Comparison of ENCODE assay signal across 8 cellular contexts in the genomic region with DNA sequence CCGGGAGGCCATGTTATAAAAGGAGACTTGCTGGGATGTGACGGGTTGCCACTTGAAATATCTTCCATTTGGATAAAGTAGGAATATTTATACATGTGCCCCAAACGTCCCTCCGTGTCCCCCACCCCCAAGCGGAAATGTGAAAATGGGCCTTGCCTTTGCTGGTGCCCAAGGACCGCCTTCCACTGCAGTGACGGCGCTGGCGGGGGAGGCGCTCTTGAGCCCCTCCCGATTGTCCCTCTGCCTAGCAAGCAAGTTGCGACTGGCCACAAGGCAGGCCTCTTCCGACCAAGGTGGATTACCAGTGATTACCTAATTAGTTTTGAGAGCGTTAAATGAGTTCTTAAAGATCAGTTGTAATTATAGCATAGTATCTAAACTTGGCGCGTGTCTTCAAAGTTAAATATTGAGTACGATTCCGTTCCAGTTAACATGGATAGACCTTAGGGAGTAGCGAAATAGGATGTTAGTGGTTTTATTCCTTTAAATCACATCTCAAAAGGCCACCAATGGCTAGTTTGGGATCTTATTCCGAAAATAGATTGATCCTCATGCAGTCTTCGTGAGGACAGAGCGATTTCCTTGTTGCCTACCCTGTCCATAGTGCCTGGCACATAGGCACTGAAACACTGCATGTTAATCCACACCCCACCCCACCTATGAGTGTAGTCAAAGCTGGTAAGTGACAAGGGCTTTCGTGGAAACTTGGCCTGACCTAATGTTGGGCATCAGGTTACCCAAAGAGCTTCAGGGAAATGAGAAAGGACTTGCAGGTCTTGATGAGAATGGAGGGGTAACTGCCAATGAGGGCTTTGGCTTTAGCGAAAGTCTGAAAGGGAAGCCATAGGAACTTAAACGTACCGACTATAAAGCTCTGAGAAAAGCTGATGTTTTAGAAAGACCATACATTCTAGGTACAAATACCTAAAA. TPM values are rescaled to one million over a fixed set of nuclear protein-coding genes. Genes with fewer than 3 reads are reported as not detected.
A peak's percentile ranks its signal among the peaks of the same experiment; 100 is the strongest.
DNase-seq lines count a peak whose midpoint lies in the region; ATAC-seq, FAIRE-seq and TF ChIP-seq lines count a peak whose summit lies in the region.

No MANE protein-coding gene starts in this region.

- H3K4me1 Mint-ChIP-seq in activated CD4-positive, alpha-beta T cell treated with anti-CD3 and anti-CD28 coated beads for 36 hours = peaks cover 41% of the 10 kb centered on the region

- DNase-seq in AG08396 (ENCODE audit: low spot score) = peak; percentile 86
- peak; percentile 84 for DNase-seq in NCI-H460 (ENCODE audit: extremely low read depth, low read depth)
- peak; percentile 91 for DNase-seq in activated CD4-positive, alpha-beta T cell treated with anti-CD3 and anti-CD28 coated beads for 36 hours
- peak; percentile 91 for DNase-seq in cerebellum (ENCODE audit: low spot score)
- DNase-seq in kidney = peak; percentile 97
- peak; percentile 71 to 78 (median 77) for DNase-seq in stimulated activated CD4-positive, alpha-beta T cell treated with anti-CD3 and anti-CD28 coated beads, Interleukin-12 subunit alpha, Interleukin-12 subunit beta, amount 100 ng/mL, for 48 hours (ENCODE audit: low read depth in 2 of 3, low spot score in 1 of 3)

- no peak for FAIRE-seq in kidney (lab: Jason Lieb, UNC)

- CTCF ChIA-PET in activated CD4-positive, alpha-beta T cell treated with anti-CD3 and anti-CD28 coated beads for 36 hours (lab: Charles Lee) = interaction anchor here (0.7 to 2.0 kb wide), 10 partner anchors 47 to 236 kb away, joined by 3 to 11 read pairs (median 5); partner anchors contain the start of genes DDX56 and H2AZ2

- H3K9me3 Mint-ChIP-seq in activated CD4-positive, alpha-beta T cell treated with anti-CD3 and anti-CD28 coated beads for 36 hours (ENCODE audit: low read depth) = no peaks in the 10 kb centered on the region

- peak overlapping the region; percentile 100 for H3K4me3 Mint-ChIP-seq in activated CD4-positive, alpha-beta T cell treated with anti-CD3 and anti-CD28 coated beads for 36 hours

- peak; percentile 53 for TF ChIP-seq CTCF in kidney (IDR thresholded peaks at IDR 0.05; ENCODE audit: borderline replicate concordance, extremely low read depth, insufficient read depth)

- H3K36me3 ChIP-seq in kidney (ENCODE audit: control insufficient read depth in 1 of 2, insufficient read depth in 2 of 2, low read length in 2 of 2) = peaks cover 12 to 29% of the 10 kb centered on the region in 2 donors

- intact Hi-C loops in activated CD4-positive, alpha-beta T cell treated with anti-CD3 and anti-CD28 coated beads for 36 hours (cut with DNase I, micrococcal nuclease) = loop anchor here (1.0 to 5.0 kb wide), 10 partner anchors 117 to 715 kb away; partner anchors contain the start of genes POLM (in 2 of the 2), DDX56 (in 1 of the 2) and TMED4 (in 1 of the 2)
- intact Hi-C loops in kidney (cut with DNase I) = no loop called here

- POLR2A ChIA-PET in activated CD4-positive, alpha-beta T cell treated with anti-CD3 and anti-CD28 coated beads for 36 hours (lab: Charles Lee) = interaction anchor here (0.6 to 3.1 kb wide), 17 partner anchors 48 to 224 kb away, joined by 3 to 19 read pairs (median 5); partner anchors contain the start of genes DDX56, H2AZ2, OGDH and PURB

- H3K4me1 ChIP-seq in kidney (ENCODE audit: control insufficient read depth in 1 of 2, insufficient read depth in 1 of 2, low read depth in 1 of 2, low read length in 2 of 2) = peaks cover 6 to 11% of the 10 kb centered on the region in 2 donors

- no peaks in the 10 kb centered on the region for H3K9me3 ChIP-seq in kidney (ENCODE audit: control insufficient read depth in 1 of 2, low read length in 2 of 2)

- H3K4me3 ChIP-seq in kidney (ENCODE audit: low read length in 2 of 2) = peak overlapping the region; percentile 71 to 88

- peaks cover 54% of the 10 kb centered on the region for H3K36me3 Mint-ChIP-seq in activated CD4-positive, alpha-beta T cell treated with anti-CD3 and anti-CD28 coated beads for 36 hours (ENCODE audit: low read depth)

- peak overlapping the region; percentile 82 to 88 for H3K9ac ChIP-seq in kidney (ENCODE audit: low read length in 2 of 2)

- peak overlapping the region; percentile 97 to 100 for H3K27ac ChIP-seq in kidney (ENCODE audit: low read depth in 2 of 2, low read length in 2 of 2)

- H3K27ac Mint-ChIP-seq in activated CD4-positive, alpha-beta T cell treated with anti-CD3 and anti-CD28 coated beads for 36 hours = peak overlapping the region; percentile 99

- ATAC-seq in GM18909 (IDR thresholded peaks at IDR 0.05; ENCODE audit: poor library complexity, unreplicated experiment) (peak; percentile 44), HG03342 (IDR thresholded peaks at IDR 0.05; ENCODE audit: unreplicated experiment) (peak; percentile 51)
- ATAC-seq in activated CD4-positive, alpha-beta T cell treated with anti-CD3 and anti-CD28 coated beads for 36 hours = peak; percentile 58

- no peaks in the 10 kb centered on the region for H3K27me3 Mint-ChIP-seq in activated CD4-positive, alpha-beta T cell treated with anti-CD3 and anti-CD28 coated beads for 36 hours

RNA-seq across cellular contexts. Expression of gene PPIA, which starts 1.1 kb away (rescaled TPM):
- 4,126 and 4,272 TPM in 2 replicates for total RNA-seq in NCI-H460 (2014; rRNA removed; shearing (Covaris generic))
- 2,201 and 4,057 TPM in 2 replicates for polyA plus RNA-seq in NCI-H460 (2014; cell fraction: nucleus; rRNA removed)
- 1,000 to 10,000 TPM; 2,017 to 2,916 TPM for total RNA-seq in activated CD4-positive, alpha-beta T cell treated with anti-CD3 and anti-CD28 coated beads for 36 hours
- 764 TPM for total RNA-seq in cerebellum
- 1,143 TPM for total RNA-seq in kidney
- polyA plus RNA-seq in kidney (ENCODE audit: insufficient read depth, low read depth, low replicate concordance) = 2,940 TPM

RNA-seq across cellular contexts. Expression of gene ZMIZ2, which starts 48.9 kb away (rescaled TPM):
- total RNA-seq in NCI-H460 (2014; rRNA removed; shearing (Covaris generic)) = 20.9 and 21.0 TPM in 2 replicates
- 42.5 and 55.2 TPM in 2 replicates for polyA plus RNA-seq in NCI-H460 (2014; cell fraction: nucleus; rRNA removed)
- total RNA-seq in activated CD4-positive, alpha-beta T cell treated with anti-CD3 and anti-CD28 coated beads for 36 hours = 100 to 1,000 TPM in 1 of 2 experiments, 10 to 100 TPM in 1; 82.8 to 106 TPM
- total RNA-seq in cerebellum (24.6 TPM), kidney (127 TPM)
- 30.5 TPM for polyA plus RNA-seq in kidney (ENCODE audit: insufficient read depth, low read depth, low replicate concordance)

RNA-seq across cellular contexts. Expression of gene H2AZ2, which starts 50.3 kb away (rescaled TPM):
- 194 and 220 TPM in 2 replicates for total RNA-seq in NCI-H460 (2014; rRNA removed; shearing (Covaris generic))
- 199 and 234 TPM in 2 replicates for polyA plus RNA-seq in NCI-H460 (2014; cell fraction: nucleus; rRNA removed)
- total RNA-seq in activated CD4-positive, alpha-beta T cell treated with anti-CD3 and anti-CD28 coated beads for 36 hours = 100 to 1,000 TPM; 148 to 275 TPM
- total RNA-seq in cerebellum = 190 TPM
- 140 TPM for total RNA-seq in kidney
- polyA plus RNA-seq in kidney (ENCODE audit: insufficient read depth, low read depth, low replicate concordance) = 121 TPM

Comparison
In these comparisons a context has a peak if more than half of its experiments do, and no peak if none do; other contexts are left out.
1. Peak in every context shown above with its lines: DNase-seq, ATAC-seq, H3K4me3 ChIP-seq and H3K27ac ChIP-seq.